ENCODE assay signal across 19 cellular contexts in genomic region chr12:3205742-3206519, GRCh38.
A peak's percentile ranks its signal among the peaks of the same experiment; 100 is the strongest.
DNase-seq lines count a peak whose midpoint lies in the region; ATAC-seq and TF ChIP-seq lines count a peak whose summit lies in the region.
"Had no signal": no experiment of that assay in that cellular context is flagged by ENCODE, and none has a peak within 500 bp of the region (broad histone marks: within the 10 kb centered on the region; RNA-seq: fewer than 3 reads in every experiment).

No MANE protein-coding gene starts in this region.

- in situ Hi-C loops in brain microvascular endothelial cell (cut with HindIII; ENCODE audit: low pct_ligation_motif_present, low sequenced_read_pairs) (no loop called here), gastrocnemius medialis (cut with MboI; ENCODE audit: low sequenced_read_pairs in 4 of 4) (loop anchor here in 1 of 4 donors (10.0 kb wide), 2 partner anchors 71 to 131 kb away; partner anchors contain the start of gene TSPAN9), GM13976 (cut with MboI; ENCODE audit: low sequenced_read_pairs, unreplicated experiment) (no loop called here)

- H3K4me1 ChIP-seq in right cardiac atrium (ENCODE audit: control insufficient read depth, insufficient read depth, low read length) = peaks cover 13% of the 10 kb centered on the region
- peaks cover 41 to 46% of the 10 kb centered on the region in 2 donors for H3K4me1 ChIP-seq in gastrocnemius medialis
- H3K4me1 ChIP-seq: parathyroid adenoma had no signal

- H3K4me3 ChIP-seq in brain microvascular endothelial cell (ENCODE audit: low read depth, low read length) (no peak overlapping the region), right cardiac atrium (ENCODE audit: low read length) (no peak overlapping the region), gastrocnemius medialis (no peak overlapping the region)
- H3K4me3 ChIP-seq: mucosa of descending colon had no signal

- TF ChIP-seq CTCF in brain microvascular endothelial cell (IDR thresholded peaks at IDR 0.05; ENCODE audit: low read depth, low read length, missing control alignments) (no peak), gastrocnemius medialis (IDR thresholded peaks at IDR 0.05 in 4 of 5, conservative IDR thresholded peaks at IDR 0.05 in 1 of 5) (no peak), GM13976 (IDR thresholded peaks at IDR 0.05; ENCODE audit: borderline replicate concordance, control extremely low read depth, extremely low read depth, insufficient read depth, missing control alignments) (no peak)

- H3K36me3 ChIP-seq in brain microvascular endothelial cell (replicated peaks) = no peaks in the 10 kb centered on the region
- no peaks in the 10 kb centered on the region for H3K36me3 ChIP-seq in gastrocnemius medialis

- peaks cover 0 to 4% of the 10 kb centered on the region in 2 donors for H3K4me1 Mint-ChIP-seq in effector memory CD8-positive, alpha-beta T cell (ENCODE audit: low read depth in 2 of 2)

- H3K27me3 Mint-ChIP-seq in effector memory CD8-positive, alpha-beta T cell = peaks cover 35 to 58% of the 10 kb centered on the region in 2 donors

- 43% methylated on average over 13 of the region's 13 CpGs for WGBS in right cardiac atrium

- ATAC-seq in right cardiac atrium (peak; percentile 3 to 17), gastrocnemius medialis (peak in 1 of 2 donors; percentile 13)
- ATAC-seq in effector memory CD8-positive, alpha-beta T cell (replicated peaks) = no peak
- ATAC-seq: activated CD4-positive, alpha-beta T cell treated with anti-CD3 and anti-CD28 coated beads for 36 hours; mucosa of descending colon; stimulated activated naive CD8-positive, alpha-beta T cell treated with anti-CD3 and anti-CD28 coated beads, Interleukin-15, amount 100 ng/mL, for 72 hours had no signal

- H3K9me3 ChIP-seq in right cardiac atrium (ENCODE audit: control insufficient read depth, low read length) (no peaks in the 10 kb centered on the region), gastrocnemius medialis (no peaks in the 10 kb centered on the region)
- H3K9me3 ChIP-seq: mucosa of descending colon had no signal

- no peak overlapping the region for H3K4me3 Mint-ChIP-seq in effector memory CD8-positive, alpha-beta T cell
- H3K4me3 Mint-ChIP-seq: activated CD4-positive, alpha-beta T cell treated with anti-CD3 and anti-CD28 coated beads for 36 hours; activated naive CD4-positive, alpha-beta T cell treated with anti-CD3 and anti-CD28 coated beads, Interleukin-2, amount 50 U/mL, for 24 hours; central memory CD8-positive, alpha-beta T cell; stimulated activated naive CD8-positive, alpha-beta T cell treated with anti-CD3 and anti-CD28 coated beads, Interleukin-15, amount 100 ng/mL, for 72 hours had no signal

- no peak for TF ChIP-seq POLR2A in gastrocnemius medialis (IDR thresholded peaks at IDR 0.05)

- DNase-seq in HK-2 (ENCODE audit: unreplicated experiment) (peak; percentile 70), brain microvascular endothelial cell (no peak), right cardiac atrium (peak in 1 of 3 donors; percentile 60), gastrocnemius medialis (peak in 1 of 2 donors; percentile 28), LoVo (ENCODE audit: low spot score) (no peak), GM13976 (ENCODE audit: low spot score) (no peak)
- no peak for DNase-seq in effector memory CD8-positive, alpha-beta T cell
- no peak for DNase-seq in activated CD4-positive, CD25-positive, alpha-beta regulatory T cell (lab: John Stamatoyannopoulos, UW)
- DNase-seq: activated CD4-positive, alpha-beta T cell treated with anti-CD3 and anti-CD28 coated beads for 36 hours; DMS 273 treated with DMSO at 0.1 percent for 48 hours; KBM-7; mucosa of descending colon; NCI-H1436; SIG-M5; stimulated activated CD4-positive, alpha-beta T cell treated with anti-CD3 and anti-CD28 coated beads, Interleukin-15, amount 100 ng/mL, for 24 hours; stimulated activated naive CD8-positive, alpha-beta T cell treated with anti-CD3 and anti-CD28 coated beads, Interleukin-15, amount 100 ng/mL, for 72 hours had no signal

- H3K27me3 ChIP-seq in brain microvascular endothelial cell (replicated peaks) (no peaks in the 10 kb centered on the region), right cardiac atrium (ENCODE audit: control insufficient read depth, insufficient read depth) (no peaks in the 10 kb centered on the region), gastrocnemius medialis (no peaks in the 10 kb centered on the region)

- intact Hi-C loops in right cardiac atrium (cut with DNase I) (loop anchor here in 3 of 4 donors (10.0 kb wide), 2 partner anchors 69 to 131 kb away; partner anchors contain the start of gene TSPAN9 (in 1 of the 3)), gastrocnemius medialis (cut with DNase I; ENCODE audit: low total_unique reads) (no loop called here)

- no peaks in the 10 kb centered on the region for H3K9me3 Mint-ChIP-seq in effector memory CD8-positive, alpha-beta T cell
- H3K9me3 Mint-ChIP-seq: activated naive CD4-positive, alpha-beta T cell treated with anti-CD3 and anti-CD28 coated beads, Interleukin-2, amount 50 U/mL, for 24 hours; central memory CD8-positive, alpha-beta T cell; stimulated activated naive CD8-positive, alpha-beta T cell treated with anti-CD3 and anti-CD28 coated beads, Interleukin-15, amount 100 ng/mL, for 72 hours had no signal

- peaks cover 3% of the 10 kb centered on the region for H3K36me3 Mint-ChIP-seq in effector memory CD8-positive, alpha-beta T cell (ENCODE audit: insufficient read depth)
- H3K36me3 Mint-ChIP-seq: activated naive CD4-positive, alpha-beta T cell treated with anti-CD3 and anti-CD28 coated beads, Interleukin-2, amount 50 U/mL, for 24 hours had no signal

- H3K27ac Mint-ChIP-seq in effector memory CD8-positive, alpha-beta T cell = no peak overlapping the region
- H3K27ac Mint-ChIP-seq: activated CD4-positive, alpha-beta T cell treated with anti-CD3 and anti-CD28 coated beads for 36 hours; activated naive CD4-positive, alpha-beta T cell treated with anti-CD3 and anti-CD28 coated beads, Interleukin-2, amount 50 U/mL, for 24 hours; stimulated activated naive CD8-positive, alpha-beta T cell treated with anti-CD3 and anti-CD28 coated beads, Interleukin-15, amount 100 ng/mL, for 72 hours had no signal

- H3K27ac ChIP-seq in brain microvascular endothelial cell (peak overlapping the region; percentile 31), right cardiac atrium (ENCODE audit: low read length) (peak overlapping the region; percentile 90), gastrocnemius medialis (peak overlapping the region; percentile 53 to 65 (median 57))
- H3K27ac ChIP-seq: parathyroid adenoma had no signal

Comparison
In these comparisons a context has a peak if more than half of its experiments do, and no peak if none do; other contexts are left out.
1. H3K27ac ChIP-seq: peak in every context shown above with its lines; median percentile 90 in right cardiac atrium; 57 in gastrocnemius medialis; 31 in brain microvascular endothelial cell.